21 cellular contexts compared by ENCODE assay signal in genomic region chr5:111404270-111404769, GRCh38.
DNase-seq lines count a peak whose midpoint lies in the region; ATAC-seq and FAIRE-seq lines count a peak whose summit lies in the region.
"Had no signal": no experiment of that assay in that cellular context is flagged by ENCODE, and none has a peak within 500 bp of the region (broad histone marks: within the 10 kb centered on the region; RNA-seq: fewer than 3 reads in every experiment).

No MANE protein-coding gene starts in this region.

- ATAC-seq in GM19328 (IDR thresholded peaks at IDR 0.05; ENCODE audit: unreplicated experiment): no peak
- ATAC-seq: GM12878, GM23338 had no signal

- peak; percentile 48 for FAIRE-seq in HTR-8/SVneo (lab: Jason Lieb, UNC)
- FAIRE-seq: GM12878 had no signal

- no peak for DNase-seq in HTR-8/SVneo (ENCODE audit: insufficient read length, low spot score)
- DNase-seq in RPMI7951 (ENCODE audit: low read depth): peak; percentile 66
- peak; percentile 4 for DNase-seq in dermis blood vessel endothelial cell
- peak; percentile 17 for DNase-seq in iris pigment epithelial cell (ENCODE audit: low read depth)
- no peak for DNase-seq in AG08396 (ENCODE audit: low spot score)
- no peak for DNase-seq in globus pallidus (ENCODE audit: low spot score)
- DNase-seq: Caco-2; CD4-positive, alpha-beta T cell; DMS 273 treated with DMSO at 0.1 percent for 48 hours; DMS79 treated with DMSO at 0.1 percent for 48 hours; Kasumi-1; MG63; NCI-H1436; NCI-H187 treated with DMSO at 0.1 percent for 48 hours; NCI-H69; PC-9; SHP77 treated with DMSO at 0.1 percent for 48 hours; SK-N-SH had no signal

Comparison
In these comparisons a context has a peak if more than half of its experiments do, and no peak if none do; other contexts are left out.
1. DNase-seq: peak in RPMI7951 (single experiment), dermis blood vessel endothelial cell (single experiment) and iris pigment epithelial cell (single experiment); none in HTR-8/SVneo (single experiment), AG08396 (single experiment) and globus pallidus (single experiment).